In the genomic region with DNA sequence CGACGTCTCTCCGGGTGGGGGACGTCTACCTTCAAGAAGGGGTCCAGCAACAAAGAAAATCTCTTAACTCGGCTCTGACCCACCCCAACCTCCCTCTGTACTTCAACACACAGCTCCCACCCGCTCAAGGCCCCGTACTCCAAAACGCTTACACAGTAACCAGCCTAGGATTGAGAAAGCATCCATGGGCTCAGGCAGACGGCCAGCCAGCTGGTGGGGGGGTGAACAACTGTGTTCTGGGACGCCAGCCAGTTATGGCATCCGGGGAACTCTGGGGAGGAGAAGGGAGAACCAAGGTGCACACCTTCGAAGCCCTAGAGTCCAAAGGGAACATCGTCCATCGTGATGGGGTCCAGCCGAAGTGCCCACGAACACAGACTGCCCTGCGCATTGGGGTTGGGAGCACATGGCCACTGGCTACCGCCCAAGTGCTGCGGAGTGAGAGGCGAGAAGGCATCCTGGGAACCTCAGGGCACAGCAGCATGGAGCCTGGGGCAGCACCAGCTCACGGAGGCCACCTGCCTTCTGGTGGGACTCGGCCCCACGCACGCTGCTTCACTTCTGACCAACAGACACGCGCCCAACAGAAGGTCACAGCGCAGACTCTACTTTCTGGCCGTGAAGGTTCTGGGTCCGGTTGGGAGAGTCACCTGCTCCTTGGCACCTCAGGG, we compare ENCODE assay signal across 1 cellular context.
A peak's percentile ranks its signal among the peaks of the same experiment; 100 is the strongest.
TF ChIP-seq lines count a peak whose summit lies in the region.

No MANE protein-coding gene starts in this region.

TF ChIP-seq in HepG2, 621 proteins besides CTCF, POLR2A, EP300 and RAD21 (continues in another document):
- TF ChIP-seq HHEX (CRISPR knock-in tag; IDR thresholded peaks at IDR 0.05) (no peak), FUBP1 (CRISPR knock-in tag; IDR thresholded peaks at IDR 0.05; ENCODE audit: borderline replicate concordance) (no peak), IRF2 (CRISPR knock-in tag; IDR thresholded peaks at IDR 0.05) (0 out of 2 replicates have a peak, but pooled peaks have one; percentile 6), ZNF670 (CRISPR knock-in tag; IDR thresholded peaks at IDR 0.05; ENCODE audit: borderline replicate concordance) (no peak), REPIN1 (CRISPR knock-in tag; IDR thresholded peaks at IDR 0.05; ENCODE audit: borderline replicate concordance, low read depth) (0 out of 2 replicates have a peak, but pooled peaks have one; percentile 30), SATB2 (CRISPR knock-in tag; IDR thresholded peaks at IDR 0.05) (no peak), NCOA2 (CRISPR knock-in tag; IDR thresholded peaks at IDR 0.05) (no peak), GATAD2A (CRISPR knock-in tag; IDR thresholded peaks at IDR 0.05) (peak; percentile 84), ZNF354B (CRISPR knock-in tag; IDR thresholded peaks at IDR 0.05) (no peak; the same call in 1 of the 2 replicates), HDAC2 (CRISPR knock-in tag; IDR thresholded peaks at IDR 0.05) (peak; percentile 33; the same call in 1 of the 2 replicates), ETS1 (CRISPR knock-in tag; IDR thresholded peaks at IDR 0.05) (no peak), MED1 (CRISPR knock-in tag; IDR thresholded peaks at IDR 0.05) (0 out of 2 replicates have a peak, but pooled peaks have one; percentile 56), ZFP62 (CRISPR knock-in tag; IDR thresholded peaks at IDR 0.05) (no peak), CBFB (CRISPR knock-in tag; IDR thresholded peaks at IDR 0.05) (no peak), TBX2 (CRISPR knock-in tag; IDR thresholded peaks at IDR 0.05; ENCODE audit: borderline replicate concordance) (peak; percentile 51; the same call in 1 of the 2 replicates), NFYB (CRISPR knock-in tag; IDR thresholded peaks at IDR 0.05) (no peak), SNAPC5 (CRISPR knock-in tag; IDR thresholded peaks at IDR 0.05; ENCODE audit: borderline replicate concordance) (no peak), ZNF510 (CRISPR knock-in tag; IDR thresholded peaks at IDR 0.05; ENCODE audit: low read depth) (no peak), ZNF605 (CRISPR knock-in tag; IDR thresholded peaks at IDR 0.05) (no peak), ARID2 (CRISPR knock-in tag; IDR thresholded peaks at IDR 0.05; ENCODE audit: borderline replicate concordance) (peak; percentile 67), MIXL1 (CRISPR knock-in tag; IDR thresholded peaks at IDR 0.05) (no peak), ZNF335 (CRISPR knock-in tag; IDR thresholded peaks at IDR 0.05) (no peak), PCBP1 (IDR thresholded peaks at IDR 0.05; ENCODE audit: borderline replicate concordance, low read depth, low read length) (peak; percentile 80; the same call in 1 of the 2 replicates), ATF6 (CRISPR knock-in tag; conservative IDR thresholded peaks at IDR 0.05) (no peak), HNRNPL (IDR thresholded peaks at IDR 0.05; ENCODE audit: low read depth, low read length) (0 out of 2 replicates have a peak, but pooled peaks have one; percentile 72), CENPX (CRISPR knock-in tag; IDR thresholded peaks at IDR 0.05) (no peak), ZNF274 (CRISPR knock-in tag; IDR thresholded peaks at IDR 0.05) (no peak), NPAS2 (CRISPR knock-in tag; IDR thresholded peaks at IDR 0.05; ENCODE audit: borderline replicate concordance) (no peak), ZUFSP (CRISPR knock-in tag; IDR thresholded peaks at IDR 0.05; ENCODE audit: borderline replicate concordance) (no peak), SP5 (CRISPR knock-in tag; IDR thresholded peaks at IDR 0.05; ENCODE audit: borderline replicate concordance, low read depth) (no peak), KMT2B (CRISPR knock-in tag; IDR thresholded peaks at IDR 0.05) (no peak), ZNF609 (CRISPR knock-in tag; IDR thresholded peaks at IDR 0.05; ENCODE audit: borderline replicate concordance) (peak; percentile 27; the same call in 1 of the 2 replicates), ATRX (CRISPR knock-in tag; IDR thresholded peaks at IDR 0.05; ENCODE audit: borderline replicate concordance) (no peak), SNRNP70 (IDR thresholded peaks at IDR 0.05; ENCODE audit: low read depth, low read length) (no peak)
- TF ChIP-seq, protein P1, sequence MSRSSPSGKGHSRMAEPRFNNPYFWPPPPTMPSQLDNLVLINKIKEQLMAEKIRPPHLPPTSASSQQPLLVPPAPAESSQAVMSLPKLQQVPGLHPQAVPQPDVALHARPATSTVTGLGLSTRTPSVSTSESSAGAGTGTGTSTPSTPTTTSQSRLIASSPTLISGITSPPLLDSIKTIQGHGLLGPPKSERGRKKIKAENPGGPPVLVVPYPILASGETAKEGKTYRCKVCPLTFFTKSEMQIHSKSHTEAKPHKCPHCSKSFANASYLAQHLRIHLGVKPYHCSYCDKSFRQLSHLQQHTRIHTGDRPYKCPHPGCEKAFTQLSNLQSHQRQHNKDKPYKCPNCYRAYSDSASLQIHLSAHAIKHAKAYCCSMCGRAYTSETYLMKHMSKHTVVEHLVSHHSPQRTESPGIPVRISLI (CRISPR knock-in tag; IDR thresholded peaks at IDR 0.05; ENCODE audit: borderline replicate concordance) = no peak
- TF ChIP-seq, protein P2, sequence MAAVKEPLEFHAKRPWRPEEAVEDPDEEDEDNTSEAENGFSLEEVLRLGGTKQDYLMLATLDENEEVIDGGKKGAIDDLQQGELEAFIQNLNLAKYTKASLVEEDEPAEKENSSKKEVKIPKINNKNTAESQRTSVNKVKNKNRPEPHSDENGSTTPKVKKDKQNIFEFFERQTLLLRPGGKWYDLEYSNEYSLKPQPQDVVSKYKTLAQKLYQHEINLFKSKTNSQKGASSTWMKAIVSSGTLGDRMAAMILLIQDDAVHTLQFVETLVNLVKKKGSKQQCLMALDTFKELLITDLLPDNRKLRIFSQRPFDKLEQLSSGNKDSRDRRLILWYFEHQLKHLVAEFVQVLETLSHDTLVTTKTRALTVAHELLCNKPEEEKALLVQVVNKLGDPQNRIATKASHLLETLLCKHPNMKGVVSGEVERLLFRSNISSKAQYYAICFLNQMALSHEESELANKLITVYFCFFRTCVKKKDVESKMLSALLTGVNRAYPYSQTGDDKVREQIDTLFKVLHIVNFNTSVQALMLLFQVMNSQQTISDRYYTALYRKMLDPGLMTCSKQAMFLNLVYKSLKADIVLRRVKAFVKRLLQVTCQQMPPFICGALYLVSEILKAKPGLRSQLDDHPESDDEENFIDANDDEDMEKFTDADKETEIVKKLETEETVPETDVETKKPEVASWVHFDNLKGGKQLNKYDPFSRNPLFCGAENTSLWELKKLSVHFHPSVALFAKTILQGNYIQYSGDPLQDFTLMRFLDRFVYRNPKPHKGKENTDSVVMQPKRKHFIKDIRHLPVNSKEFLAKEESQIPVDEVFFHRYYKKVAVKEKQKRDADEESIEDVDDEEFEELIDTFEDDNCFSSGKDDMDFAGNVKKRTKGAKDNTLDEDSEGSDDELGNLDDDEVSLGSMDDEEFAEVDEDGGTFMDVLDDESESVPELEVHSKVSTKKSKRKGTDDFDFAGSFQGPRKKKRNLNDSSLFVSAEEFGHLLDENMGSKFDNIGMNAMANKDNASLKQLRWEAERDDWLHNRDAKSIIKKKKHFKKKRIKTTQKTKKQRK (IDR thresholded peaks at IDR 0.05; ENCODE audit: low read length) = no peak
- TF ChIP-seq, protein P3, sequence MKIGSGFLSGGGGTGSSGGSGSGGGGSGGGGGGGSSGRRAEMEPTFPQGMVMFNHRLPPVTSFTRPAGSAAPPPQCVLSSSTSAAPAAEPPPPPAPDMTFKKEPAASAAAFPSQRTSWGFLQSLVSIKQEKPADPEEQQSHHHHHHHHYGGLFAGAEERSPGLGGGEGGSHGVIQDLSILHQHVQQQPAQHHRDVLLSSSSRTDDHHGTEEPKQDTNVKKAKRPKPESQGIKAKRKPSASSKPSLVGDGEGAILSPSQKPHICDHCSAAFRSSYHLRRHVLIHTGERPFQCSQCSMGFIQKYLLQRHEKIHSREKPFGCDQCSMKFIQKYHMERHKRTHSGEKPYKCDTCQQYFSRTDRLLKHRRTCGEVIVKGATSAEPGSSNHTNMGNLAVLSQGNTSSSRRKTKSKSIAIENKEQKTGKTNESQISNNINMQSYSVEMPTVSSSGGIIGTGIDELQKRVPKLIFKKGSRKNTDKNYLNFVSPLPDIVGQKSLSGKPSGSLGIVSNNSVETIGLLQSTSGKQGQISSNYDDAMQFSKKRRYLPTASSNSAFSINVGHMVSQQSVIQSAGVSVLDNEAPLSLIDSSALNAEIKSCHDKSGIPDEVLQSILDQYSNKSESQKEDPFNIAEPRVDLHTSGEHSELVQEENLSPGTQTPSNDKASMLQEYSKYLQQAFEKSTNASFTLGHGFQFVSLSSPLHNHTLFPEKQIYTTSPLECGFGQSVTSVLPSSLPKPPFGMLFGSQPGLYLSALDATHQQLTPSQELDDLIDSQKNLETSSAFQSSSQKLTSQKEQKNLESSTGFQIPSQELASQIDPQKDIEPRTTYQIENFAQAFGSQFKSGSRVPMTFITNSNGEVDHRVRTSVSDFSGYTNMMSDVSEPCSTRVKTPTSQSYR (CRISPR knock-in tag; IDR thresholded peaks at IDR 0.05; ENCODE audit: borderline replicate concordance) = no peak; the same call in 1 of the 2 replicates
